ENCODE assay signal across 10 cellular contexts in the genomic region with DNA sequence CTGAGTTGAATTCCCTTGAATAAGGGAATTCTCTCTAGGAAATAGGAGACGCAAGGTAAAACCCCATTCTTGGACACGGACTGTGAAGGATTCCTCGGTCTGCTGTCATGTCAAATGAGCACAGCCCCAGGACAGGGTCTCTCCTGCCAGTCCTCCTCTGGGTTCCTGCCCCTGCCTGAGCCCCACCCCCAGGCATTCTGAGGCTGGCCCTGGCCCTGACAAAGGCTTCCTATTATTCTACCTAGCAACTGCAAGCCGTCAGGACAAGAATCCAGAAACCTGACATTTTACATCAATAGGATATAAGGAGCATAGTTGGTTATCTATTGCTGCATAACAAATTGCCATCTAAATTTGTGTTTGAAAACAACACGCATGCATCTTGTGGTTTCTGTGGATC.
"Had no signal": no experiment of that assay in that cellular context is flagged by ENCODE, and none has a peak within 500 bp of the region (broad histone marks: within the 10 kb centered on the region; RNA-seq: fewer than 3 reads in every experiment).

No MANE protein-coding gene starts in this region.

- H3K36me3 Mint-ChIP-seq: IgD-negative memory B cell had no signal

- H3K4me1 ChIP-seq: HAP-1 had no signal

- H3K9me3 Mint-ChIP-seq: HFFc6, IgD-negative memory B cell had no signal

- H2AFZ ChIP-seq: GM23248 had no signal

- H3K9me3 ChIP-seq: HAP-1 had no signal

- FAIRE-seq: HepG2 had no signal

- ATAC-seq: HCT116, HepG2 had no signal

- H3K27ac Mint-ChIP-seq: HFFc6, IgD-negative memory B cell had no signal

- H3K9ac ChIP-seq: GM23248, KMS-11 had no signal

- H3K27ac ChIP-seq: GM23248, HL-60, KMS-11 had no signal

- H3K4me3 ChIP-seq: GM23248, HAP-1 had no signal

- DNase-seq: GM23248, H7, HFFc6, KBM-7 had no signal

- H3K4me1 Mint-ChIP-seq: IgD-negative memory B cell had no signal

- H3K4me2 ChIP-seq: KMS-11 had no signal

- H3K36me3 ChIP-seq: HAP-1 had no signal

- H3K4me3 Mint-ChIP-seq: HFFc6, IgD-negative memory B cell had no signal
